Comparison of ENCODE assay signal across 35 cellular contexts in the genomic region with DNA sequence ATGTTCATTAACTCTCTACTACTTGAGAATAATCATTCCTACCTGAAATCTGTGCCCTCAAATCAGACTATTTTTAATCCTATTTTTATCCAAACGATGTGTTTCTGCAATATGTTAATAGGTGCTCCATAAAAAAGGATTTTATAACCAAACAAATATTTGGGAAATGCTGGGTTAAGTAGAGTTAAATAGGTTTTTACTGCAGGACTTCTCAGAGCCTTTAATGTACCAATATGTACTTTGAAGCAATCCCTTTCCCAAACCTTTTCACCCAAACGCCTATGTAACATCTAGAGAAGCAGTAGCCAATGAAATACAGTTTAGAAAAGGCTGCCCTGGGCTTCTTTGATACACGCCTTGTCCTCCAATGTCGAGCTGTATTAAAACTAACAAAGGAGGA.
A peak's percentile ranks its signal among the peaks of the same experiment; 100 is the strongest.
DNase-seq lines count a peak whose midpoint lies in the region; ATAC-seq, FAIRE-seq and TF ChIP-seq lines count a peak whose summit lies in the region.
"Had no signal": no experiment of that assay in that cellular context is flagged by ENCODE, and none has a peak within 500 bp of the region (broad histone marks: within the 10 kb centered on the region; RNA-seq: fewer than 3 reads in every experiment).

No MANE protein-coding gene starts in this region.

- CTCF ChIA-PET in HEK293 (lab: Yijun Ruan, JAX): no interaction called here
- CTCF ChIA-PET in K562 (lab: Yijun Ruan, JAX; ENCODE audit: low intra/inter-chr PET ratio): no interaction called here

- DNase-seq in K562 (ENCODE audit: extremely low read depth in 1 of 4, low spot score in 3 of 4) (no peak), mesothelial cell of epicardium (ENCODE audit: low spot score in 2 of 2, unreplicated experiment in 2 of 2) (no peak), NK-92 (lab: John Stamatoyannopoulos, UW; ENCODE audit: unreplicated experiment) (no peak), uterus (no peak), Peyer's patch (no peak)
- DNase-seq: 8988T; ACHN; AML-193; BE2C; C1 segment of cervical spinal cord; Caco-2; Calu3; CD4-positive, alpha-beta memory T cell; CD4-positive, alpha-beta T cell; CD4-positive, CD25-positive, alpha-beta regulatory T cell; CD8-positive, alpha-beta memory T cell; CD8-positive, alpha-beta T cell; COR-L47; DMS 273 treated with DMSO at 0.1 percent for 48 hours; DMS153; DMS53; DMS79; DMS79 treated with DMSO at 0.1 percent for 48 hours; DND-41; EL had no signal

- TF ChIP-seq CTCF in HEK293 (tag by site-specific recombination; IDR thresholded peaks at IDR 0.05) (no peak), K562 (IDR thresholded peaks at IDR 0.05 in 2 of 3, conservative IDR thresholded peaks at IDR 0.05 in 1 of 3; ENCODE audit: insufficient read depth in 2 of 3, low read depth in 1 of 3, low read length in 3 of 3) (no peak), mesothelial cell of epicardium (IDR thresholded peaks at IDR 0.05; ENCODE audit: unreplicated experiment) (no peak), uterus (IDR thresholded peaks at IDR 0.05) (no peak), Peyer's patch (IDR thresholded peaks at IDR 0.05) (no peak)

- H3K36me3 ChIP-seq in HEK293 (ENCODE audit: control insufficient read depth in 2 of 2, insufficient read depth in 1 of 2, low read length in 2 of 2) (no peaks in the 10 kb centered on the region), K562 (ENCODE audit: control insufficient read depth, insufficient read depth, low read length) (no peaks in the 10 kb centered on the region), uterus (no peaks in the 10 kb centered on the region), Peyer's patch (no peaks in the 10 kb centered on the region)
- H3K36me3 ChIP-seq: BE2C; BLaER1; BLaER1 treated with 17β-estradiol and CSF1 and Interleukin-3, amounts not matched to agents 10 nM and 100 nM had no signal

- no peaks in the 10 kb centered on the region for H4K20me1 ChIP-seq in K562 (replicated peaks; ENCODE audit: control insufficient read depth, insufficient read depth, low read length)
- H4K20me1 ChIP-seq: BLaER1; BLaER1 treated with 17β-estradiol and CSF1 and Interleukin-3, amounts not matched to agents 10 nM and 100 nM had no signal

- no peak overlapping the region for H2AFZ ChIP-seq in K562 (ENCODE audit: low read depth, low read length)

- H3K9ac ChIP-seq in K562 (ENCODE audit: insufficient read depth in 1 of 2, low read depth in 2 of 2, low read length in 2 of 2): no peak overlapping the region
- H3K9ac ChIP-seq: BLaER1; BLaER1 treated with 17β-estradiol and CSF1 and Interleukin-3, amounts not matched to agents 10 nM and 100 nM had no signal

- no peak overlapping the region for H3K4me2 ChIP-seq in K562 (ENCODE audit: insufficient read depth, low read length)
- H3K4me2 ChIP-seq: A549, BLaER1 had no signal

- ATAC-seq in K562: no peak
- ATAC-seq: A549; CD8-positive, alpha-beta T cell had no signal

- H3K36me3 Mint-ChIP-seq in mesothelial cell of epicardium: no peaks in the 10 kb centered on the region
- H3K36me3 Mint-ChIP-seq: CD14-positive monocyte; CD4-positive, alpha-beta memory T cell; CD4-positive, CD25-positive, alpha-beta regulatory T cell; CD8-positive, alpha-beta memory T cell; CD8-positive, alpha-beta T cell had no signal

- POLR2A ChIA-PET in HEK293 (lab: Yijun Ruan, JAX): no interaction called here
- POLR2A ChIA-PET in K562 (lab: Yijun Ruan, JAX): interaction anchor here (0.8 kb wide), 1 partner anchor 33 kb away, joined by 4 read pairs; no protein-coding TSS in a partner anchor

- H3K9me1 ChIP-seq in K562 (ENCODE audit: control insufficient read depth, insufficient read depth, low read length): no peaks in the 10 kb centered on the region

- TF ChIP-seq POLR2A in K562 (conservative IDR thresholded peaks at IDR 0.05): no peak
- no peak for TF ChIP-seq POLR2A in uterus (IDR thresholded peaks at IDR 0.05)
- TF ChIP-seq POLR2A in Peyer's patch (IDR thresholded peaks at IDR 0.05): no peak

- TF ChIP-seq EP300 in K562 (IDR thresholded peaks at IDR 0.05; ENCODE audit: low read length): no peak

- no peak overlapping the region for H3K4me3 Mint-ChIP-seq in mesothelial cell of epicardium
- H3K4me3 Mint-ChIP-seq: B cell; CD4-positive, alpha-beta memory T cell; CD4-positive, alpha-beta T cell; CD8-positive, alpha-beta memory T cell; CD8-positive, alpha-beta T cell had no signal

- H3K79me2 ChIP-seq in K562 (ENCODE audit: control insufficient read depth, insufficient read depth, low read length): no peaks in the 10 kb centered on the region

- H3K4me1 ChIP-seq in HEK293 (ENCODE audit: control insufficient read depth, insufficient read depth, low read length) (no peaks in the 10 kb centered on the region), K562 (replicated peaks in 1 of 2; ENCODE audit: control insufficient read depth in 2 of 2, insufficient read depth in 2 of 2, low read length in 2 of 2) (no peaks in the 10 kb centered on the region), uterus (no peaks in the 10 kb centered on the region), Peyer's patch (no peaks in the 10 kb centered on the region)
- H3K4me1 ChIP-seq: A549, BE2C, BLaER1, Caco-2 had no signal

- no TSS peak for BruUV-seq in K562 (replicated peaks; lab: Mats Ljungman, UMichigan)

- H3K27ac ChIP-seq in HEK293 (ENCODE audit: extremely low read depth, low read depth, low read length): no peak overlapping the region
- H3K27ac ChIP-seq in K562 (ENCODE audit: extremely low read depth, low read depth, low read length): no peak overlapping the region
- no peak overlapping the region for H3K27ac ChIP-seq in uterus
- H3K27ac ChIP-seq in Peyer's patch: no peak overlapping the region
- H3K27ac ChIP-seq: 22Rv1; A549; BLaER1; BLaER1 treated with 17β-estradiol and CSF1 and Interleukin-3, amounts not matched to agents 10 nM and 100 nM; C4-2B had no signal

- peaks cover 12% of the 10 kb centered on the region for H3K9me3 Mint-ChIP-seq in mesothelial cell of epicardium

- no peak for TF ChIP-seq RAD21 in K562 (CRISPR knock-in tag; conservative IDR thresholded peaks at IDR 0.05 in 1 of 2, IDR thresholded peaks at IDR 0.05 in 1 of 2)

- in situ Hi-C loops in K562 (cut with MboI): no loop called here

- peaks cover 11 to 14% of the 10 kb centered on the region in 2 experiments; a peak in 4 of 5 replicates for H3K27me3 ChIP-seq in K562 (ENCODE audit: control insufficient read depth in 2 of 2, insufficient read depth in 2 of 2, low read length in 2 of 2)
- no peaks in the 10 kb centered on the region for H3K27me3 ChIP-seq in uterus
- H3K27me3 ChIP-seq in Peyer's patch: no peaks in the 10 kb centered on the region
- H3K27me3 ChIP-seq: BLaER1; BLaER1 treated with 17β-estradiol and CSF1 and Interleukin-3, amounts not matched to agents 10 nM and 100 nM had no signal

- H3K4me3 ChIP-seq in HEK293 (ENCODE audit: low read depth, low read length) (no peak overlapping the region), K562 (no peak overlapping the region), uterus (no peak overlapping the region), Peyer's patch (no peak overlapping the region)
- H3K4me3 ChIP-seq: A549; BLaER1; BLaER1 treated with 17β-estradiol and CSF1 and Interleukin-3, amounts not matched to agents 10 nM and 100 nM had no signal

- WGBS in K562 (ENCODE audit: insufficient coverage, low coverage, missing lambda C conversion rate): 0% methylated on average over 4 of the region's 4 CpGs

- peak overlapping the region; percentile 72 for H3K27ac Mint-ChIP-seq in mesothelial cell of epicardium
- H3K27ac Mint-ChIP-seq: B cell; CD14-positive monocyte; CD4-positive, alpha-beta memory T cell; CD4-positive, alpha-beta T cell; CD4-positive, CD25-positive, alpha-beta regulatory T cell; CD8-positive, alpha-beta T cell had no signal

- no peaks in the 10 kb centered on the region for H3K27me3 Mint-ChIP-seq in mesothelial cell of epicardium (ENCODE audit: low read depth)

- no peak for FAIRE-seq in K562 (lab: Jason Lieb, UNC)
- FAIRE-seq: A204.1, A549, D721Med had no signal

- peaks cover 14% of the 10 kb centered on the region for H3K4me1 Mint-ChIP-seq in mesothelial cell of epicardium
- H3K4me1 Mint-ChIP-seq: B cell; CD4-positive, alpha-beta memory T cell; CD4-positive, CD25-positive, alpha-beta regulatory T cell; CD8-positive, alpha-beta memory T cell had no signal

- H3K9me3 ChIP-seq in HEK293 (ENCODE audit: control insufficient read depth, insufficient read depth, low read depth, low read length) (no peaks in the 10 kb centered on the region), K562 (replicated peaks; ENCODE audit: control insufficient read depth, insufficient read depth, low read depth, low read length) (no peaks in the 10 kb centered on the region), uterus (no peaks in the 10 kb centered on the region), Peyer's patch (no peaks in the 10 kb centered on the region)
- H3K9me3 ChIP-seq: A549, BE2C, BLaER1, Caco-2 had no signal

- intact Hi-C loops in K562 (cut with micrococcal nuclease) (no loop called here), uterus (cut with DNase I; ENCODE audit: low total_unique reads) (no loop called here)

TF ChIP-seq in HEK293, 187 proteins besides CTCF, POLR2A, EP300 and RAD21:
- TF ChIP-seq ZNF449 (tag by site-specific recombination; IDR thresholded peaks at IDR 0.05): no peak
- TF ChIP-seq ZNF239 (tag by site-specific recombination; IDR thresholded peaks at IDR 0.05): 0 out of 2 replicates have a peak, but pooled peaks have one; percentile 69

TF ChIP-seq in K562, 482 proteins besides CTCF, POLR2A, EP300 and RAD21 (continues in another document):
- TF ChIP-seq PHTF2 (CRISPR knock-in tag; IDR thresholded peaks at IDR 0.05) (no peak), MIER1 (IDR thresholded peaks at IDR 0.05; ENCODE audit: low read depth) (no peak)

Comparison
In these comparisons a context has a peak if more than half of its experiments do, and no peak if none do; other contexts are left out.
1. Of the 44 proteins assayed by ChIP-seq in both K562 and HEK293: peak only in K562: none; only in HEK293: none; in both: ZNF239; in neither: 43.